ENCODE assay signal across 1 cellular context in the genomic region with DNA sequence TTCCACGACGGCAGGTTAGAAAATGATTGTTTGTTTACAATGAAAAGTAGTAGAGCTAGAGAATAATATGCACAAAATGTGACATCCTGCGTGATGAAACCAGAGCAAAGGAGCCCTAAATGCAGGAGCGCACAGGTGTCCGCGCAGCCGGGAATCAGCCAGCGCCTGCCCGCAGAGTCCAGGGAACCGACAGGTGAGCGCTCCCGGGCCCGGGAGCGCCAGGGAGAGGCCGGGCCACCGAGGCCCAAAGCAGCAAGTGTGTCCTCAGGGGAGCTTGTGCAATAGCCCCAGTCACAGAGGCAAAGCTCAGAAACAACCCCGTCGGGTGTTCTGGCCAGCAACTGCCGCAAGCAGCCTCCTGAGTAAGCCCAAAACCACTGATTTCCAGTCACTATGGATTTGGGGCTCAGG.
TF ChIP-seq lines count a peak whose summit lies in the region.

No MANE protein-coding gene starts in this region.

TF ChIP-seq in WTC11, 78 proteins besides CTCF, POLR2A, EP300 and RAD21 (continued from another document):
- TF ChIP-seq, protein P1, sequence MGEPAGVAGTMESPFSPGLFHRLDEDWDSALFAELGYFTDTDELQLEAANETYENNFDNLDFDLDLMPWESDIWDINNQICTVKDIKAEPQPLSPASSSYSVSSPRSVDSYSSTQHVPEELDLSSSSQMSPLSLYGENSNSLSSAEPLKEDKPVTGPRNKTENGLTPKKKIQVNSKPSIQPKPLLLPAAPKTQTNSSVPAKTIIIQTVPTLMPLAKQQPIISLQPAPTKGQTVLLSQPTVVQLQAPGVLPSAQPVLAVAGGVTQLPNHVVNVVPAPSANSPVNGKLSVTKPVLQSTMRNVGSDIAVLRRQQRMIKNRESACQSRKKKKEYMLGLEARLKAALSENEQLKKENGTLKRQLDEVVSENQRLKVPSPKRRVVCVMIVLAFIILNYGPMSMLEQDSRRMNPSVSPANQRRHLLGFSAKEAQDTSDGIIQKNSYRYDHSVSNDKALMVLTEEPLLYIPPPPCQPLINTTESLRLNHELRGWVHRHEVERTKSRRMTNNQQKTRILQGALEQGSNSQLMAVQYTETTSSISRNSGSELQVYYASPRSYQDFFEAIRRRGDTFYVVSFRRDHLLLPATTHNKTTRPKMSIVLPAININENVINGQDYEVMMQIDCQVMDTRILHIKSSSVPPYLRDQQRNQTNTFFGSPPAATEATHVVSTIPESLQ (CRISPR knock-in tag; IDR thresholded peaks at IDR 0.05): no peak
- TF ChIP-seq, protein P2, sequence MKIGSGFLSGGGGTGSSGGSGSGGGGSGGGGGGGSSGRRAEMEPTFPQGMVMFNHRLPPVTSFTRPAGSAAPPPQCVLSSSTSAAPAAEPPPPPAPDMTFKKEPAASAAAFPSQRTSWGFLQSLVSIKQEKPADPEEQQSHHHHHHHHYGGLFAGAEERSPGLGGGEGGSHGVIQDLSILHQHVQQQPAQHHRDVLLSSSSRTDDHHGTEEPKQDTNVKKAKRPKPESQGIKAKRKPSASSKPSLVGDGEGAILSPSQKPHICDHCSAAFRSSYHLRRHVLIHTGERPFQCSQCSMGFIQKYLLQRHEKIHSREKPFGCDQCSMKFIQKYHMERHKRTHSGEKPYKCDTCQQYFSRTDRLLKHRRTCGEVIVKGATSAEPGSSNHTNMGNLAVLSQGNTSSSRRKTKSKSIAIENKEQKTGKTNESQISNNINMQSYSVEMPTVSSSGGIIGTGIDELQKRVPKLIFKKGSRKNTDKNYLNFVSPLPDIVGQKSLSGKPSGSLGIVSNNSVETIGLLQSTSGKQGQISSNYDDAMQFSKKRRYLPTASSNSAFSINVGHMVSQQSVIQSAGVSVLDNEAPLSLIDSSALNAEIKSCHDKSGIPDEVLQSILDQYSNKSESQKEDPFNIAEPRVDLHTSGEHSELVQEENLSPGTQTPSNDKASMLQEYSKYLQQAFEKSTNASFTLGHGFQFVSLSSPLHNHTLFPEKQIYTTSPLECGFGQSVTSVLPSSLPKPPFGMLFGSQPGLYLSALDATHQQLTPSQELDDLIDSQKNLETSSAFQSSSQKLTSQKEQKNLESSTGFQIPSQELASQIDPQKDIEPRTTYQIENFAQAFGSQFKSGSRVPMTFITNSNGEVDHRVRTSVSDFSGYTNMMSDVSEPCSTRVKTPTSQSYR (CRISPR knock-in tag; IDR thresholded peaks at IDR 0.05): no peak
- TF ChIP-seq SMAD4 (CRISPR knock-in tag; IDR thresholded peaks at IDR 0.05) (no peak), OVOL2 (CRISPR knock-in tag; IDR thresholded peaks at IDR 0.05; ENCODE audit: borderline replicate concordance) (no peak)
- TF ChIP-seq, protein P3, sequence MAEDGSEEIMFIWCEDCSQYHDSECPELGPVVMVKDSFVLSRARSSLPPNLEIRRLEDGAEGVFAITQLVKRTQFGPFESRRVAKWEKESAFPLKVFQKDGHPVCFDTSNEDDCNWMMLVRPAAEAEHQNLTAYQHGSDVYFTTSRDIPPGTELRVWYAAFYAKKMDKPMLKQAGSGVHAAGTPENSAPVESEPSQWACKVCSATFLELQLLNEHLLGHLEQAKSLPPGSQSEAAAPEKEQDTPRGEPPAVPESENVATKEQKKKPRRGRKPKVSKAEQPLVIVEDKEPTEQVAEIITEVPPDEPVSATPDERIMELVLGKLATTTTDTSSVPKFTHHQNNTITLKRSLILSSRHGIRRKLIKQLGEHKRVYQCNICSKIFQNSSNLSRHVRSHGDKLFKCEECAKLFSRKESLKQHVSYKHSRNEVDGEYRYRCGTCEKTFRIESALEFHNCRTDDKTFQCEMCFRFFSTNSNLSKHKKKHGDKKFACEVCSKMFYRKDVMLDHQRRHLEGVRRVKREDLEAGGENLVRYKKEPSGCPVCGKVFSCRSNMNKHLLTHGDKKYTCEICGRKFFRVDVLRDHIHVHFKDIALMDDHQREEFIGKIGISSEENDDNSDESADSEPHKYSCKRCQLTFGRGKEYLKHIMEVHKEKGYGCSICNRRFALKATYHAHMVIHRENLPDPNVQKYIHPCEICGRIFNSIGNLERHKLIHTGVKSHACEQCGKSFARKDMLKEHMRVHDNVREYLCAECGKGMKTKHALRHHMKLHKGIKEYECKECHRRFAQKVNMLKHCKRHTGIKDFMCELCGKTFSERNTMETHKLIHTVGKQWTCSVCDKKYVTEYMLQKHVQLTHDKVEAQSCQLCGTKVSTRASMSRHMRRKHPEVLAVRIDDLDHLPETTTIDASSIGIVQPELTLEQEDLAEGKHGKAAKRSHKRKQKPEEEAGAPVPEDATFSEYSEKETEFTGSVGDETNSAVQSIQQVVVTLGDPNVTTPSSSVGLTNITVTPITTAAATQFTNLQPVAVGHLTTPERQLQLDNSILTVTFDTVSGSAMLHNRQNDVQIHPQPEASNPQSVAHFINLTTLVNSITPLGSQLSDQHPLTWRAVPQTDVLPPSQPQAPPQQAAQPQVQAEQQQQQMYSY (CRISPR knock-in tag; IDR thresholded peaks at IDR 0.05): no peak
